Comparison of ENCODE assay signal across 16 cellular contexts in the genomic region with DNA sequence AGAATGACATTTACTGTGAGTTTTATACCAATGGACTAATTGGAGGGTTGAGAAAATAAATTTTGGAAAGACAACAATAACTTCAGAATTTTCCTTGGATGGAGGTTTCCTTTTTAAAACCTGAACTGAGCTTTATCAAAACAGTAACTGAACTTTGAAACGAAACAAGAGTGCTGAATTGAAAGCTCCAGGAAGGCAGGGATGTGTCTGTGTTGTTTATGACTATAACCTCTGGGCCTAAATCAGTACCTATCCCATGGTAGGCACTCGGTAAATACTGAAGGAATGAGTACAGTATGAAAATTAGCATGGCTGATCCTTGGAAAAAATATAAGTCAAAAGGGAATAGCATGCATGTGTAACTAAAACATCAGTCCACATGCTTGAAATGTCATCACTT.
DNase-seq lines count a peak whose midpoint lies in the region; ATAC-seq and TF ChIP-seq lines count a peak whose summit lies in the region.
"Had no signal": no experiment of that assay in that cellular context is flagged by ENCODE, and none has a peak within 500 bp of the region (broad histone marks: within the 10 kb centered on the region; RNA-seq: fewer than 3 reads in every experiment).

No MANE protein-coding gene starts in this region.

- no peaks in the 10 kb centered on the region for H3K9me3 ChIP-seq in psoas muscle
- no peaks in the 10 kb centered on the region for H3K9me3 ChIP-seq in transverse colon

- 14 to 29% (median 18%) methylated on average over 2 of the region's 2 CpGs for WGBS in psoas muscle, 3 donors
- 24 to 34% methylated on average over 2 of the region's 2 CpGs for WGBS in transverse colon (ENCODE audit: low coverage in 1 of 2), 2 donors

- H3K4me3 Mint-ChIP-seq in WTC11: no peak overlapping the region
- H3K4me3 Mint-ChIP-seq: B cell; CD4-positive, alpha-beta T cell had no signal

- POLR2A ChIA-PET in WTC11 (lab: Charles Lee): no interaction called here

- in situ Hi-C loops in transverse colon (cut with MboI; ENCODE audit: low pct_ligation_motif_present in 1 of 4, low pct_unique_long_range_greater_than_20kb in 1 of 4, low sequenced_read_pairs in 3 of 4): no loop called here

- intact Hi-C loops in psoas muscle (cut with DNase I) (loop anchor here (5.0 to 10.0 kb wide), 3 partner anchors 40 to 92 kb away; a partner anchor contains a TSS), transverse colon (cut with DNase I; ENCODE audit: low total_unique reads) (no loop called here)

- TF ChIP-seq EP300 in transverse colon (IDR thresholded peaks at IDR 0.05; ENCODE audit: low read depth): no peak

- peaks cover 71% of the 10 kb centered on the region for H3K4me1 ChIP-seq in psoas muscle
- peaks cover 8 to 76% (median 38%) of the 10 kb centered on the region in 4 donors for H3K4me1 ChIP-seq in transverse colon

- no peak for TF ChIP-seq CTCF in WTC11 (IDR thresholded peaks at IDR 0.05)
- no peak for TF ChIP-seq CTCF in psoas muscle (IDR thresholded peaks at IDR 0.05)
- no peak for TF ChIP-seq CTCF in transverse colon (IDR thresholded peaks at IDR 0.05)

- CTCF ChIA-PET in WTC11 (lab: Charles Lee): interaction anchor here (1.2 kb wide), 1 partner anchor 93 kb away, joined by 3 read pairs; no protein-coding TSS in a partner anchor

- no peak for TF ChIP-seq POLR2A in transverse colon (IDR thresholded peaks at IDR 0.05)

- H3K9me3 Mint-ChIP-seq in WTC11: no peaks in the 10 kb centered on the region
- H3K9me3 Mint-ChIP-seq: CD4-positive, alpha-beta T cell had no signal

- peak overlapping the region; percentile 47 for H3K4me3 ChIP-seq in psoas muscle
- H3K4me3 ChIP-seq in transverse colon: no peak overlapping the region
- H3K4me3 ChIP-seq: GM12878, GM23248 had no signal

- DNase-seq in WTC11 (ENCODE audit: low spot score) (no peak), left lobe of liver (ENCODE audit: low spot score) (no peak), psoas muscle (no peak), transverse colon (no peak), NAMALWA (ENCODE audit: low spot score) (no peak), ureter (ENCODE audit: low spot score) (no peak), islet precursor cell (no peak)
- DNase-seq: C1 segment of cervical spinal cord; Calu3; CD4-positive, alpha-beta T cell; DMS79; GM23248; H7 had no signal

- H3K27me3 ChIP-seq in psoas muscle (ENCODE audit: insufficient read depth in 3 of 3, low read length in 2 of 3) (no peaks in the 10 kb centered on the region), transverse colon (no peaks in the 10 kb centered on the region)

- 0 out of 2 replicates have a peak overlapping the region, but pooled peaks have one; percentile 29 for H3K27ac Mint-ChIP-seq in WTC11
- H3K27ac Mint-ChIP-seq: B cell; CD4-positive, alpha-beta T cell had no signal

- H3K36me3 ChIP-seq in psoas muscle (ENCODE audit: insufficient read depth in 1 of 2, low read depth in 1 of 2): no peaks in the 10 kb centered on the region
- H3K36me3 ChIP-seq in transverse colon: no peaks in the 10 kb centered on the region

- no peaks in the 10 kb centered on the region for H3K27me3 Mint-ChIP-seq in WTC11 (ENCODE audit: low read depth)
- H3K27me3 Mint-ChIP-seq: B cell; CD4-positive, alpha-beta T cell had no signal

- ATAC-seq in WTC11 (no peak), left lobe of liver (peak; percentile 56), psoas muscle (no peak)
- ATAC-seq: GM12878 had no signal

- peaks cover 9% of the 10 kb centered on the region for H3K4me1 Mint-ChIP-seq in WTC11
- H3K4me1 Mint-ChIP-seq: B cell had no signal

- H3K36me3 Mint-ChIP-seq in WTC11: no peaks in the 10 kb centered on the region

- H3K27ac ChIP-seq in psoas muscle: peak overlapping the region; percentile 88
- H3K27ac ChIP-seq in transverse colon: peak overlapping the region; percentile 42 to 53 (median 48)
- H3K27ac ChIP-seq: GM23248, HL-60 had no signal

TF ChIP-seq in WTC11, 78 proteins besides CTCF, POLR2A, EP300 and RAD21:
- TF ChIP-seq ELF4 (CRISPR knock-in tag; IDR thresholded peaks at IDR 0.05; ENCODE audit: low read depth) (no peak), MXD4 (CRISPR knock-in tag; IDR thresholded peaks at IDR 0.05; ENCODE audit: borderline replicate concordance) (no peak), ZNF219 (CRISPR knock-in tag; IDR thresholded peaks at IDR 0.05; ENCODE audit: borderline replicate concordance) (no peak), GTF2I (CRISPR knock-in tag; conservative IDR thresholded peaks at IDR 0.05) (no peak), ZNF263 (CRISPR knock-in tag; IDR thresholded peaks at IDR 0.05; ENCODE audit: low read depth) (no peak)
- TF ChIP-seq, protein P1, sequence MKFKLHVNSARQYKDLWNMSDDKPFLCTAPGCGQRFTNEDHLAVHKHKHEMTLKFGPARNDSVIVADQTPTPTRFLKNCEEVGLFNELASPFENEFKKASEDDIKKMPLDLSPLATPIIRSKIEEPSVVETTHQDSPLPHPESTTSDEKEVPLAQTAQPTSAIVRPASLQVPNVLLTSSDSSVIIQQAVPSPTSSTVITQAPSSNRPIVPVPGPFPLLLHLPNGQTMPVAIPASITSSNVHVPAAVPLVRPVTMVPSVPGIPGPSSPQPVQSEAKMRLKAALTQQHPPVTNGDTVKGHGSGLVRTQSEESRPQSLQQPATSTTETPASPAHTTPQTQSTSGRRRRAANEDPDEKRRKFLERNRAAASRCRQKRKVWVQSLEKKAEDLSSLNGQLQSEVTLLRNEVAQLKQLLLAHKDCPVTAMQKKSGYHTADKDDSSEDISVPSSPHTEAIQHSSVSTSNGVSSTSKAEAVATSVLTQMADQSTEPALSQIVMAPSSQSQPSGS (CRISPR knock-in tag; IDR thresholded peaks at IDR 0.05; ENCODE audit: borderline replicate concordance, low read depth): no peak
- TF ChIP-seq, protein P2, sequence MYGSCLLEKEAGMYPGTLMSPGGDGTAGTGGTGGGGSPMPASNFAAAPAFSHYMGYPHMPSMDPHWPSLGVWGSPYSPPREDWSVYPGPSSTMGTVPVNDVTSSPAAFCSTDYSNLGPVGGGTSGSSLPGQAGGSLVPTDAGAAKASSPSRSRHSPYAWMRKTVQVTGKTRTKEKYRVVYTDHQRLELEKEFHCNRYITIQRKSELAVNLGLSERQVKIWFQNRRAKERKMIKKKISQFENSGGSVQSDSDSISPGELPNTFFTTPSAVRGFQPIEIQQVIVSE (CRISPR knock-in tag; IDR thresholded peaks at IDR 0.05; ENCODE audit: borderline replicate concordance): no peak
